8 cellular contexts compared by ENCODE assay signal in genomic region chr11:45805305-45806071, GRCh38. TPM values are rescaled to one million over a fixed set of nuclear protein-coding genes. Genes with fewer than 3 reads are reported as not detected.
DNase-seq lines count a peak whose midpoint lies in the region; ATAC-seq, FAIRE-seq and TF ChIP-seq lines count a peak whose summit lies in the region.

No MANE protein-coding gene starts in this region.

- H3K36me3 ChIP-seq in WERI-Rb-1 = no peaks in the 10 kb centered on the region
- H3K36me3 ChIP-seq in neuronal stem cell (replicated peaks in 1 of 2; ENCODE audit: control insufficient read depth in 2 of 2, insufficient read depth in 2 of 2, low read length in 2 of 2) = peaks cover 0 to 16% of the 10 kb centered on the region in 2 donors

- H3K79me1 ChIP-seq in neuronal stem cell (ENCODE audit: low read depth, low read length) = peaks cover under 1% of the 10 kb centered on the region

- H3K27ac ChIP-seq in HL-60 (replicated peaks) (peak overlapping the region; percentile 79), WERI-Rb-1 (no peak overlapping the region), neuronal stem cell (replicated peaks; ENCODE audit: low read length) (peak overlapping the region; percentile 41)

- no peaks in the 10 kb centered on the region for H3K27me3 ChIP-seq in HL-60 (ENCODE audit: insufficient read depth, poor library complexity, severe bottlenecking)
- no peaks in the 10 kb centered on the region for H3K27me3 ChIP-seq in WERI-Rb-1 (ENCODE audit: insufficient read depth, low read depth, severe bottlenecking)
- peaks cover 0 to 40% (median 15%) of the 10 kb centered on the region in 3 experiments for H3K27me3 ChIP-seq in neuronal stem cell (ENCODE audit: control insufficient read depth in 3 of 3, insufficient read depth in 3 of 3, low read depth in 1 of 3, low read length in 3 of 3)

- H3K9ac ChIP-seq in neuronal stem cell (ENCODE audit: low read depth, low read length, poor library complexity) = peak overlapping the region; percentile 95

- peak overlapping the region; percentile 100 for H2AFZ ChIP-seq in neuronal stem cell (ENCODE audit: low read length)

- WGBS in neuronal stem cell (ENCODE audit: extremely low coverage in 2 of 2, insufficient read length in 2 of 2, insufficient replicate concordance in 1 of 2), 2 donors = no CpG with 5 or more reads among the region's 29 CpGs

- H3K4me3 ChIP-seq in HL-60 (replicated peaks; ENCODE audit: insufficient read depth, low read length) (peak overlapping the region; percentile 85), WERI-Rb-1 (ENCODE audit: low read depth, low read length) (peak overlapping the region; percentile 79), fibroblast of villous mesenchyme (ENCODE audit: low read depth, low read length) (peak overlapping the region; percentile 68), neuronal stem cell (ENCODE audit: low read length in 2 of 2) (peak overlapping the region; percentile 77 to 86)

- peak overlapping the region; percentile 92 for H3K18ac ChIP-seq in neuronal stem cell (ENCODE audit: low read length)

- peak overlapping the region; percentile 77 for H2BK5ac ChIP-seq in neuronal stem cell (ENCODE audit: low read length)

- H2BK15ac ChIP-seq in neuronal stem cell (ENCODE audit: low read length) = peak overlapping the region; percentile 91

- no peaks in the 10 kb centered on the region for H3K9me3 ChIP-seq in WERI-Rb-1 (ENCODE audit: severe bottlenecking)
- no peaks in the 10 kb centered on the region for H3K9me3 ChIP-seq in neuronal stem cell (replicated peaks in 1 of 2; ENCODE audit: control insufficient read depth in 2 of 2, insufficient read depth in 1 of 2, low read depth in 1 of 2, low read length in 2 of 2)

- peak; percentile 32 for ATAC-seq in GM19043 (IDR thresholded peaks at IDR 0.05; ENCODE audit: low read depth, unreplicated experiment)

- peak overlapping the region; percentile 6 for H4K8ac ChIP-seq in neuronal stem cell (ENCODE audit: low read depth, low read length)

- H3K4me1 ChIP-seq in neuronal stem cell (ENCODE audit: control insufficient read depth in 2 of 2, insufficient read depth in 1 of 2, low read depth in 1 of 2, low read length in 2 of 2) = peaks cover 8 to 12% of the 10 kb centered on the region in 2 donors

- H3K14ac ChIP-seq in neuronal stem cell (ENCODE audit: low read length) = peak overlapping the region; percentile 86

- peak overlapping the region; percentile 83 for H3K23ac ChIP-seq in neuronal stem cell (ENCODE audit: low read depth, low read length, poor library complexity)

- H3K4me1 Mint-ChIP-seq in CD14-positive monocyte = peaks cover 44% of the 10 kb centered on the region

- H3K4me3 Mint-ChIP-seq in CD14-positive monocyte = peak overlapping the region; percentile 93 to 95

- peaks cover 14 to 34% of the 10 kb centered on the region in 2 donors for H3K36me3 Mint-ChIP-seq in CD14-positive monocyte

- no peak overlapping the region for H4K91ac ChIP-seq in neuronal stem cell (ENCODE audit: low read depth, low read length, poor library complexity)

- H2BK120ac ChIP-seq in neuronal stem cell (ENCODE audit: low read depth, low read length) = no peak overlapping the region

- DNase-seq in CD14-positive monocyte (ENCODE audit: low spot score) (no peak), HL-60 (ENCODE audit: low read depth in 1 of 2, low spot score in 1 of 2) (peak; percentile 54 to 79), WERI-Rb-1 (peak; percentile 54), fibroblast of villous mesenchyme (ENCODE audit: low read depth) (peak; percentile 70), neuronal stem cell (ENCODE audit: low spot score) (peak; percentile 26), D721Med (ENCODE audit: insufficient read length, low spot score) (no peak), cortex of kidney (lab: John Stamatoyannopoulos, UW) (no peak)

- peaks cover 0 to 4% (median 0%) of the 10 kb centered on the region in 7 donors for H3K9me3 Mint-ChIP-seq in CD14-positive monocyte

- H3K4ac ChIP-seq in neuronal stem cell (ENCODE audit: low read length) = no peak overlapping the region

- H3K4me2 ChIP-seq in neuronal stem cell (ENCODE audit: insufficient read depth, low read length, poor library complexity, severe bottlenecking) = peak overlapping the region; percentile 89

- peak overlapping the region; percentile 57 to 94 (median 87) for H3K27ac Mint-ChIP-seq in CD14-positive monocyte

- intact Hi-C loops in CD14-positive monocyte (cut with micrococcal nuclease) = loop anchor here (5.0 kb wide), 2 partner anchors 37 to 42 kb away; partner anchors contain the start of gene CRY2 (in 1 of the 2)

- peaks cover 0 to 7% (median 6%) of the 10 kb centered on the region in 3 donors for H3K27me3 Mint-ChIP-seq in CD14-positive monocyte (ENCODE audit: low read depth in 3 of 3)

- no peak overlapping the region for H2BK12ac ChIP-seq in neuronal stem cell (ENCODE audit: low read length)

- FAIRE-seq in D721Med (lab: Jason Lieb, UNC) = no peak

- no peak for TF ChIP-seq CTCF in CD14-positive monocyte (IDR thresholded peaks at IDR 0.05)
- no peak for TF ChIP-seq CTCF in HL-60 (IDR thresholded peaks at IDR 0.05; ENCODE audit: insufficient read depth, low read length)
- no peak for TF ChIP-seq CTCF in WERI-Rb-1 (IDR thresholded peaks at IDR 0.05; ENCODE audit: low read depth, low read length)
- TF ChIP-seq CTCF in fibroblast of villous mesenchyme (IDR thresholded peaks at IDR 0.05; ENCODE audit: insufficient read depth, low read depth, low read length) = no peak
- TF ChIP-seq CTCF in D721Med (IDR thresholded peaks at IDR 0.05; ENCODE audit: insufficient read depth, missing control alignments) = no peak

- H2AK5ac ChIP-seq in neuronal stem cell (ENCODE audit: low read depth, low read length) = peak overlapping the region; percentile 100

RNA-seq across cellular contexts. Expression of gene SLC35C1, which starts 0.5 kb away (rescaled TPM):
- 10 to 100 TPM; 12.8 to 14.0 TPM for polyA plus RNA-seq in CD14-positive monocyte
- total RNA-seq in fibroblast of villous mesenchyme = 14.2 and 14.5 TPM in 2 replicates
- polyA plus RNA-seq in neuronal stem cell (2013, experiment 1 of 2) = 6.9 TPM
- 7.0 TPM for polyA plus RNA-seq in neuronal stem cell (2013, experiment 2 of 2)

RNA-seq across cellular contexts. Expression of gene CRY2, which starts 41.8 kb away (rescaled TPM):
- 1 to 10 TPM; 5.1 to 7.2 TPM for polyA plus RNA-seq in CD14-positive monocyte
- total RNA-seq in fibroblast of villous mesenchyme = 14.5 and 14.7 TPM in 2 replicates
- 7.4 TPM for polyA plus RNA-seq in neuronal stem cell (2013, experiment 1 of 2)
- 7.4 TPM for polyA plus RNA-seq in neuronal stem cell (2013, experiment 2 of 2)

Comparison
In these comparisons a context has a peak if more than half of its experiments do, and no peak if none do; other contexts are left out.
1. DNase-seq: peak in HL-60 (2 of 2), WERI-Rb-1 (single experiment), fibroblast of villous mesenchyme (single experiment) and neuronal stem cell (single experiment); none in CD14-positive monocyte (single experiment), D721Med (single experiment) and cortex of kidney (single experiment).
2. Peak in every context shown above with its lines, with median percentiles within 50 percentile points of each other: H3K4me3 ChIP-seq.